In genomic region chr6:136956590-136957573, GRCh38 we compare ENCODE assay signal across 11 cellular contexts. TPM values are rescaled to one million over a fixed set of nuclear protein-coding genes. Genes with fewer than 3 reads are reported as not detected.
A peak's percentile ranks its signal among the peaks of the same experiment; 100 is the strongest.
DNase-seq lines count a peak whose midpoint lies in the region; ATAC-seq and TF ChIP-seq lines count a peak whose summit lies in the region.
"Had no signal": no experiment of that assay in that cellular context is flagged by ENCODE, and none has a peak within 500 bp of the region (broad histone marks: within the 10 kb centered on the region; RNA-seq: fewer than 3 reads in every experiment).

No MANE protein-coding gene starts in this region.

- WGBS in thymus: 27% methylated on average over 14 of the region's 14 CpGs

- intact Hi-C loops in Right ventricle myocardium inferior (cut with DNase I): no loop called here

- peaks cover 39% of the 10 kb centered on the region for H3K4me1 ChIP-seq in cardiac muscle cell (ENCODE audit: low read depth)
- H3K4me1 ChIP-seq in thymus (ENCODE audit: control insufficient read depth, insufficient read depth, low read length): peaks cover 5% of the 10 kb centered on the region

- peak in 1 of 2 donors; percentile 67 for DNase-seq in cardiac muscle cell (ENCODE audit: low read depth in 1 of 2, low spot score in 1 of 2)
- no peak for DNase-seq in Right ventricle myocardium inferior (ENCODE audit: missing footprints)
- DNase-seq in NCI-H774 (lab: John Stamatoyannopoulos, UW): peak; percentile 89
- DNase-seq in glutamatergic neuron: peak; percentile 45
- DNase-seq in kidney glomerular epithelial cell (lab: John Stamatoyannopoulos, UW): no peak
- DNase-seq: activated CD8-positive, alpha-beta T cell treated with anti-CD3 and anti-CD28 coated beads, Interleukin-2, amount 10 ng/mL, durations not matched to agents 7 days and 5 days; GM23248; RPMI8226 had no signal

- peaks cover 9% of the 10 kb centered on the region for H3K4me1 Mint-ChIP-seq in glutamatergic neuron (ENCODE audit: low read depth, unreplicated experiment)

- H3K27me3 ChIP-seq in cardiac muscle cell (no peaks in the 10 kb centered on the region), thymus (ENCODE audit: control insufficient read depth, insufficient read depth) (no peaks in the 10 kb centered on the region)

- peaks cover 2% of the 10 kb centered on the region for H3K9me3 Mint-ChIP-seq in glutamatergic neuron (ENCODE audit: unreplicated experiment)

- ATAC-seq in Right ventricle myocardium inferior: no peak
- no peak for ATAC-seq in GM21367 (IDR thresholded peaks at IDR 0.05; ENCODE audit: unreplicated experiment)
- no peak for ATAC-seq in HG03108 (IDR thresholded peaks at IDR 0.05; ENCODE audit: unreplicated experiment)
- ATAC-seq: activated CD8-positive, alpha-beta T cell treated with anti-CD3 and anti-CD28 coated beads, Interleukin-2, amount 10 ng/mL, durations not matched to agents 7 days and 5 days had no signal

- H3K4me3 ChIP-seq in cardiac muscle cell: no peak overlapping the region
- H3K4me3 ChIP-seq in thymus (ENCODE audit: low read length): no peak overlapping the region
- H3K4me3 ChIP-seq: GM23248 had no signal

- peak overlapping the region; percentile 81 for H3K27ac ChIP-seq in cardiac muscle cell
- peak overlapping the region; percentile 38 for H3K27ac ChIP-seq in thymus (ENCODE audit: low read depth)
- H3K27ac ChIP-seq: GM23248 had no signal

- H3K27ac Mint-ChIP-seq in glutamatergic neuron (ENCODE audit: unreplicated experiment): peak overlapping the region; percentile 63
- H3K27ac Mint-ChIP-seq: activated CD8-positive, alpha-beta T cell treated with anti-CD3 and anti-CD28 coated beads, Interleukin-2, amount 10 ng/mL, durations not matched to agents 7 days and 5 days had no signal

- H3K27me3 Mint-ChIP-seq in glutamatergic neuron (ENCODE audit: unreplicated experiment): peaks cover 2% of the 10 kb centered on the region

- no peak overlapping the region for H3K4me3 Mint-ChIP-seq in glutamatergic neuron (ENCODE audit: unreplicated experiment)
- H3K4me3 Mint-ChIP-seq: activated CD8-positive, alpha-beta T cell treated with anti-CD3 and anti-CD28 coated beads, Interleukin-2, amount 10 ng/mL, durations not matched to agents 7 days and 5 days had no signal

- TF ChIP-seq CTCF in cardiac muscle cell (IDR thresholded peaks at IDR 0.05; ENCODE audit: low read depth, low read length) (no peak), glutamatergic neuron (IDR thresholded peaks at IDR 0.05; ENCODE audit: partially characterized antibody, unreplicated experiment) (no peak)

- H3K9me3 ChIP-seq in cardiac muscle cell (ENCODE audit: low read depth) (no peaks in the 10 kb centered on the region), thymus (ENCODE audit: control insufficient read depth) (no peaks in the 10 kb centered on the region)

- H3K36me3 Mint-ChIP-seq in glutamatergic neuron (ENCODE audit: unreplicated experiment): no peaks in the 10 kb centered on the region

- no peaks in the 10 kb centered on the region for H3K36me3 ChIP-seq in cardiac muscle cell
- H3K36me3 ChIP-seq in thymus (ENCODE audit: control insufficient read depth, insufficient read depth): no peaks in the 10 kb centered on the region

RNA-seq across cellular contexts. Expression of gene SLC35D3, which starts 34.8 kb away (rescaled TPM):
- total RNA-seq in cardiac muscle cell (0.74 and 2.4 TPM in 2 replicates), Right ventricle myocardium inferior (not detected), glutamatergic neuron (ENCODE audit: unreplicated experiment) (not detected)
- polyA plus RNA-seq in cardiac muscle cell (1.3 and 3.8 TPM in 2 replicates), thymus (0.02 TPM)
- total RNA-seq: activated CD8-positive, alpha-beta T cell treated with anti-CD3 and anti-CD28 coated beads, Interleukin-2, amount 10 ng/mL, durations not matched to agents 7 days and 5 days; GM23248 had no signal
- polyA plus RNA-seq: GM23248 had no signal

Comparison
In these comparisons a context has a peak if more than half of its experiments do, and no peak if none do; other contexts are left out.
1. DNase-seq: peak in NCI-H774 (single experiment) and glutamatergic neuron (single experiment); none in Right ventricle myocardium inferior (single experiment) and kidney glomerular epithelial cell (single experiment).